In the genomic region with DNA sequence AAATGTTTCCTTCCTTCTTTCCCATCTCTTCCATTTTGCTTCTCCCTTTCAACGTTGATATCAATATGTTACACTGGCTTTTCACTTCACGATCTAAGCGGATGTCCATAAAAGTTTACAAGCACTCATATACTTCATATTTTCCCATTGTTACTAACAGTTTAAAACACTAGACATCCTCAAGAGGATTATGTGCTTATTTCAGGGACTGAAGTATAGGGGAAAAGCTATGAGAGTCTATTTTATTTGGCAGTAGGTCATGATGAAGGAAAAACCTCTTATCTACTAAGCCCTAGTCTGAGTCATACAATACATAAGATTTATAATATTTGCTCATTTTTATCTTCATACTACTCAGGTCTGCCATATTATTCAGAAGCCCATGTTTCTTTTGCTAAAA, we compare ENCODE assay signal across 21 cellular contexts.
"Had no signal": no experiment of that assay in that cellular context is flagged by ENCODE, and none has a peak within 500 bp of the region (broad histone marks: within the 10 kb centered on the region; RNA-seq: fewer than 3 reads in every experiment).

No MANE protein-coding gene starts in this region.

- H3K4me3 ChIP-seq: sigmoid colon, thyroid gland, upper lobe of right lung had no signal

- H3K9me3 ChIP-seq: thyroid gland, upper lobe of right lung had no signal

- H3K27me3 Mint-ChIP-seq: activated B cell treated with CpG ODN at 0.5 μM for 24 hours; activated naive CD8-positive, alpha-beta T cell treated with anti-CD3 and anti-CD28 coated beads for 36 hours; stimulated activated naive CD8-positive, alpha-beta T cell treated with anti-CD3 and anti-CD28 coated beads, Interleukin-15, Interleukin-2, amounts not matched to agents 100 ng/mL and 50 ng/mL, for 24 hours had no signal

- H3K4me1 Mint-ChIP-seq: activated B cell treated with CpG ODN at 0.5 μM for 24 hours; activated naive CD8-positive, alpha-beta T cell treated with anti-CD3 and anti-CD28 coated beads for 36 hours; immature natural killer cell had no signal

- H3K4me3 Mint-ChIP-seq: activated B cell treated with CpG ODN at 0.5 μM for 24 hours; activated naive CD8-positive, alpha-beta T cell treated with anti-CD3 and anti-CD28 coated beads for 36 hours; immature natural killer cell; stimulated activated naive CD8-positive, alpha-beta T cell treated with anti-CD3 and anti-CD28 coated beads, Interleukin-15, Interleukin-2, amounts not matched to agents 100 ng/mL and 50 ng/mL, for 24 hours; T-helper 1 cell treated with Interleukin-12 subunit alpha and Interleukin-12 subunit beta and Interleukin-4 antibody, amounts not matched to agents 30 μg/mL and 1 μg/mL, for 36 hours had no signal

- ATAC-seq: foreskin keratinocyte, left ventricle myocardium superior, upper lobe of right lung had no signal

- H3K27ac ChIP-seq: foreskin keratinocyte, sigmoid colon, thyroid gland, upper lobe of right lung had no signal

- H3K27ac Mint-ChIP-seq: activated B cell treated with CpG ODN at 0.5 μM for 24 hours; activated naive CD8-positive, alpha-beta T cell treated with anti-CD3 and anti-CD28 coated beads for 36 hours; immature natural killer cell; stimulated activated naive CD8-positive, alpha-beta T cell treated with anti-CD3 and anti-CD28 coated beads, Interleukin-15, Interleukin-2, amounts not matched to agents 100 ng/mL and 50 ng/mL, for 24 hours; T-helper 1 cell treated with Interleukin-12 subunit alpha and Interleukin-12 subunit beta and Interleukin-4 antibody, amounts not matched to agents 30 μg/mL and 1 μg/mL, for 36 hours had no signal

- H3K36me3 Mint-ChIP-seq: immature natural killer cell had no signal

- H3K4me1 ChIP-seq: foreskin keratinocyte, sigmoid colon, thyroid gland, upper lobe of right lung had no signal

- H3K9me3 Mint-ChIP-seq: stimulated activated naive CD8-positive, alpha-beta T cell treated with anti-CD3 and anti-CD28 coated beads, Interleukin-15, Interleukin-2, amounts not matched to agents 100 ng/mL and 50 ng/mL, for 24 hours had no signal

- H3K27me3 ChIP-seq: foreskin keratinocyte, sigmoid colon, thyroid gland, upper lobe of right lung had no signal

- DNase-seq: activated B cell treated with CpG ODN at 0.5 μM for 24 hours; activated CD4-positive, alpha-beta T cell treated with anti-CD3 and anti-CD28 coated beads for 4 hours; activated CD4-positive, alpha-beta T cell treated with anti-CD3 and anti-CD28 coated beads, Interleukin-2, amount 50 U/mL, for 48 hours; activated CD8-positive, alpha-beta memory T cell treated with anti-CD3 and anti-CD28 coated beads, Interleukin-2, amount 50 U/mL, for 48 hours; activated naive CD4-positive, alpha-beta T cell treated with Interleukin-2 at 50 U/mL for 16 hours; activated naive CD8-positive, alpha-beta T cell treated with anti-CD3 and anti-CD28 coated beads for 36 hours; activated T-cell treated with anti-CD3 and anti-CD28 coated beads, Interleukin-2, amount 50 U/mL, for 48 hours; amniotic stem cell; cerebellar nuclear complex; foreskin keratinocyte; immature natural killer cell; kidney glomerular epithelial cell; left ventricle myocardium superior; mammary epithelial cell; sigmoid colon; substantia nigra; T1000; thyroid gland; upper lobe of right lung had no signal

- H3K36me3 ChIP-seq: sigmoid colon, thyroid gland, upper lobe of right lung had no signal
